ENCODE assay signal across 8 cellular contexts in genomic region chr16:57185446-57185944, GRCh38. TPM values are rescaled to one million over a fixed set of nuclear protein-coding genes. Genes with fewer than 3 reads are reported as not detected.
A peak's percentile ranks its signal among the peaks of the same experiment; 100 is the strongest.
DNase-seq lines count a peak whose midpoint lies in the region; ATAC-seq and TF ChIP-seq lines count a peak whose summit lies in the region.

No MANE protein-coding gene starts in this region.

- no peaks in the 10 kb centered on the region for H3K36me3 ChIP-seq in HUES6 (ENCODE audit: control insufficient read depth, insufficient read depth, low read length)
- no peaks in the 10 kb centered on the region for H3K36me3 ChIP-seq in ovary

- no peak for DNase-seq in activated CD4-positive, alpha-beta T cell treated with anti-CD3 and anti-CD28 coated beads, Interleukin-2, amount 10 ng/mL, durations not matched to agents 24 days and 14 days
- DNase-seq in activated CD4-positive, alpha-beta T cell treated with anti-CD3 and anti-CD28 coated beads for 4 hours = no peak
- DNase-seq in Right ventricle myocardium superior (peak; percentile 61), ovary (peak; percentile 43 to 77 (median 70)), retina (no peak)

- H3K27me3 ChIP-seq in HUES6 (ENCODE audit: control insufficient read depth, insufficient read depth, low read length) = no peaks in the 10 kb centered on the region
- H3K27me3 ChIP-seq in ovary = no peaks in the 10 kb centered on the region

- 0 to 1% (median 1%) methylated on average over 37 of the region's 37 CpGs for WGBS in ovary, 3 donors

- TF ChIP-seq EP300 in ovary (IDR thresholded peaks at IDR 0.05) = peak; percentile 15

- peak overlapping the region; percentile 95 for H3K4me3 ChIP-seq in HUES6 (ENCODE audit: low read depth, low read length)
- peak overlapping the region; percentile 85 for H3K4me3 ChIP-seq in ovary

- peak; percentile 29 for ATAC-seq in GM21529 (IDR thresholded peaks at IDR 0.05; ENCODE audit: unreplicated experiment)
- ATAC-seq in Right ventricle myocardium superior (ENCODE audit: poor library complexity) = peak; percentile 23

- H3K27ac ChIP-seq in HUES6 (ENCODE audit: low read depth, low read length) (peak overlapping the region; percentile 82; the same call in 1 of the 2 replicates), ovary (peak overlapping the region; percentile 65 to 78)

- no peaks in the 10 kb centered on the region for H3K9me3 Mint-ChIP-seq in activated CD4-positive, alpha-beta T cell treated with anti-CD3 and anti-CD28 coated beads, Interleukin-2, amount 10 ng/mL, durations not matched to agents 24 days and 14 days
- H3K9me3 Mint-ChIP-seq in activated naive CD8-positive, alpha-beta T cell (ENCODE audit: low read depth) = no peaks in the 10 kb centered on the region

- H3K27ac Mint-ChIP-seq in activated CD4-positive, alpha-beta T cell treated with anti-CD3 and anti-CD28 coated beads, Interleukin-2, amount 10 ng/mL, durations not matched to agents 24 days and 14 days = peak overlapping the region; percentile 98
- H3K27ac Mint-ChIP-seq in activated naive CD8-positive, alpha-beta T cell = peak overlapping the region; percentile 95

- intact Hi-C loops in activated CD4-positive, alpha-beta T cell treated with anti-CD3 and anti-CD28 coated beads, Interleukin-2, amount 10 ng/mL, durations not matched to agents 24 days and 14 days (cut with micrococcal nuclease) = loop anchor here (5.0 to 10.0 kb wide), 4 partner anchors 99 to 731 kb away; partner anchors contain the start of genes CCDC102A, NUDT21, OGFOD1 and PLLP
- intact Hi-C loops in Right ventricle myocardium superior (cut with DNase I) (no loop called here), ovary (cut with DNase I) (no loop called here)

- peak overlapping the region; percentile 90 for H3K9ac ChIP-seq in HUES6 (ENCODE audit: low read length)

- H3K9me3 ChIP-seq in HUES6 (ENCODE audit: control insufficient read depth, insufficient read depth, low read depth, low read length) (no peaks in the 10 kb centered on the region), ovary (no peaks in the 10 kb centered on the region)

- peaks cover 15% of the 10 kb centered on the region for H3K36me3 Mint-ChIP-seq in activated CD4-positive, alpha-beta T cell treated with anti-CD3 and anti-CD28 coated beads, Interleukin-2, amount 10 ng/mL, durations not matched to agents 24 days and 14 days (ENCODE audit: low read depth)
- no peaks in the 10 kb centered on the region for H3K36me3 Mint-ChIP-seq in activated naive CD8-positive, alpha-beta T cell

- H3K4me3 Mint-ChIP-seq in activated CD4-positive, alpha-beta T cell treated with anti-CD3 and anti-CD28 coated beads, Interleukin-2, amount 10 ng/mL, durations not matched to agents 24 days and 14 days = peak overlapping the region; percentile 97
- peak overlapping the region; percentile 100 for H3K4me3 Mint-ChIP-seq in activated naive CD8-positive, alpha-beta T cell

- peaks cover 37% of the 10 kb centered on the region for H3K4me1 Mint-ChIP-seq in activated CD4-positive, alpha-beta T cell treated with anti-CD3 and anti-CD28 coated beads, Interleukin-2, amount 10 ng/mL, durations not matched to agents 24 days and 14 days
- H3K4me1 Mint-ChIP-seq in activated naive CD8-positive, alpha-beta T cell (ENCODE audit: low read depth) = peaks cover 54% of the 10 kb centered on the region

- TF ChIP-seq POLR2A in ovary (IDR thresholded peaks at IDR 0.05) = no peak

- H3K4me1 ChIP-seq in HUES6 (ENCODE audit: control insufficient read depth, insufficient read depth, low read length) (peaks cover 18% of the 10 kb centered on the region), ovary (ENCODE audit: insufficient read depth) (peaks cover 15% of the 10 kb centered on the region)

- TF ChIP-seq CTCF in ovary (IDR thresholded peaks at IDR 0.05) = no peak

- peaks cover 2% of the 10 kb centered on the region for H3K27me3 Mint-ChIP-seq in activated CD4-positive, alpha-beta T cell treated with anti-CD3 and anti-CD28 coated beads, Interleukin-2, amount 10 ng/mL, durations not matched to agents 24 days and 14 days
- H3K27me3 Mint-ChIP-seq in activated naive CD8-positive, alpha-beta T cell = no peaks in the 10 kb centered on the region

RNA-seq across cellular contexts. Expression of gene PSME3IP1, which starts 0.3 kb away (rescaled TPM):
- total RNA-seq in activated CD4-positive, alpha-beta T cell treated with anti-CD3 and anti-CD28 coated beads, Interleukin-2, amount 10 ng/mL, durations not matched to agents 24 days and 14 days = 126 and 130 TPM in 2 replicates
- 54.8 TPM for total RNA-seq in Right ventricle myocardium superior
- total RNA-seq in ovary = 10 to 100 TPM; 38.0 to 79.1 (median 59.3) TPM
- polyA plus RNA-seq in ovary = 100 to 1,000 TPM in 1 of 2 donors, 10 to 100 TPM in 1; 46.8 to 147 TPM

RNA-seq across cellular contexts. Expression of gene RSPRY1, which starts 0.6 kb away (rescaled TPM):
- 33.0 and 36.6 TPM in 2 replicates for total RNA-seq in activated CD4-positive, alpha-beta T cell treated with anti-CD3 and anti-CD28 coated beads, Interleukin-2, amount 10 ng/mL, durations not matched to agents 24 days and 14 days
- total RNA-seq in Right ventricle myocardium superior (13.4 TPM), ovary (10 to 100 TPM; 26.8 to 42.1 (median 29.0) TPM)
- polyA plus RNA-seq in ovary = 10 to 100 TPM; 15.9 to 22.8 TPM

RNA-seq across cellular contexts. Expression of gene ARL2BP, which starts 59.6 kb away (rescaled TPM):
- total RNA-seq in activated CD4-positive, alpha-beta T cell treated with anti-CD3 and anti-CD28 coated beads, Interleukin-2, amount 10 ng/mL, durations not matched to agents 24 days and 14 days = 24.9 and 26.7 TPM in 2 replicates
- total RNA-seq in Right ventricle myocardium superior (58.2 TPM), ovary (10 to 100 TPM; 50.0 to 74.3 (median 57.7) TPM)
- 10 to 100 TPM; 45.3 to 88.0 TPM for polyA plus RNA-seq in ovary

Comparison
In these comparisons a context has a peak if more than half of its experiments do, and no peak if none do; other contexts are left out.
1. DNase-seq: peak in Right ventricle myocardium superior (single experiment) and ovary (5 of 5); none in activated CD4-positive, alpha-beta T cell treated with anti-CD3 and anti-CD28 coated beads, Interleukin-2, amount 10 ng/mL, durations not matched to agents 24 days and 14 days (single experiment), activated CD4-positive, alpha-beta T cell treated with anti-CD3 and anti-CD28 coated beads for 4 hours (0 of 2) and retina (single experiment).